In the genomic region with DNA sequence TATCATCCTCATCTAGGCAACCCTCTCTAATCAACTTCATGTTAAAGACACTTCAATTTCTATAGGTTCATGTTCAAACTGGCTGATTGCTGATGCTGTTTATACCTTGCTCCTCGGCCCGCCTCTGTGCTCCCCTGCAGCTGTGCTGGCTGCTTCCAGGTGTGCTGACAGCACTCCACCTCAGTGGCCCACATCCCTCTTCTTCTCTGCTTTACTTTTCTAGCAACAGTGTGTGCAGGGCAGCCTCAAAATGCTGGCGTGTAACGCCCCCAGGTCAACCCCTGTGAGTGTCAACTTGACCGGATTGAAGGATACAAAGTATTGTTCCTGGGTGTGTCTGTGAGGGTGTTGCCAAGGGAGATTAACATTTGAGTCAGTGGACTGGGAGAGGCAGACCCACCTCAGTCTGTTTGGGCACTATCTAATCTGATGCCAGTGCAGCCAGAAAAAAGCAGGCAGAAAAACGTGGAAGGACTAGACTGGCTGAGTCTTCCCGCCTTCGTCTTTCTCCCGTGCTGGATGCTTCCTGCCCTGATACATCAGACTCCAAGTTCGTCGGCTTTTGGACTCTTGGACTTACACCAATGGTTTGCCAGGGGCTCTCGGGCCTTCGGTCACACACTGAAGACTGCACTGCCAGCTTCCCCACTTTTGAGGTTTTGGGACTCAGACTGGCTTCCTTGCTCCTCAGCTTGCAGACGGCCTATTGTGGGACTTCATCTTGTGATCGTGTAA, we compare ENCODE assay signal across 16 cellular contexts.
A peak's percentile ranks its signal among the peaks of the same experiment; 100 is the strongest.
DNase-seq lines count a peak whose midpoint lies in the region; ATAC-seq and TF ChIP-seq lines count a peak whose summit lies in the region.
"Had no signal": no experiment of that assay in that cellular context is flagged by ENCODE, and none has a peak within 500 bp of the region (broad histone marks: within the 10 kb centered on the region; RNA-seq: fewer than 3 reads in every experiment).

No MANE protein-coding gene starts in this region.

- peaks cover 87% of the 10 kb centered on the region for H3K4me1 ChIP-seq in rectal smooth muscle tissue (ENCODE audit: control insufficient read depth, insufficient read depth, low read length)
- H3K4me1 ChIP-seq: BLaER1 had no signal

- no peaks in the 10 kb centered on the region for H3K9me3 ChIP-seq in MG63
- H3K9me3 ChIP-seq: BLaER1, SJSA1 had no signal

- H3K27me3 ChIP-seq in MG63 (no peaks in the 10 kb centered on the region), rectal smooth muscle tissue (ENCODE audit: control insufficient read depth, insufficient read depth, low read length) (no peaks in the 10 kb centered on the region)
- H3K27me3 ChIP-seq: BLaER1, SJSA1 had no signal

- H3K4me3 Mint-ChIP-seq in type B pancreatic cell = no peak overlapping the region

- H3K36me3 Mint-ChIP-seq in type B pancreatic cell = peaks cover 10% of the 10 kb centered on the region

- H3K27ac ChIP-seq in rectal smooth muscle tissue (ENCODE audit: low read depth, low read length) = peak overlapping the region; percentile 97
- H3K27ac ChIP-seq: BLaER1, RWPE1, SJSA1 had no signal

- H3K27ac Mint-ChIP-seq in type B pancreatic cell = peak overlapping the region; percentile 75

- H3K9ac ChIP-seq in rectal smooth muscle tissue (ENCODE audit: low read length) = no peak overlapping the region
- H3K9ac ChIP-seq: BLaER1 had no signal

- H3K36me3 ChIP-seq in MG63 = peaks cover 47% of the 10 kb centered on the region
- H3K36me3 ChIP-seq in rectal smooth muscle tissue (ENCODE audit: control insufficient read depth, insufficient read depth, low read length) = peaks cover 4% of the 10 kb centered on the region
- H3K36me3 ChIP-seq: BLaER1 had no signal

- TF ChIP-seq CTCF in fibroblast of mammary gland (conservative IDR thresholded peaks at IDR 0.05; ENCODE audit: control insufficient read depth, insufficient read depth, low read depth, low read length) (no peak), type B pancreatic cell (conservative IDR thresholded peaks at IDR 0.05) (no peak)

- peak; percentile 36 for DNase-seq in MG63
- DNase-seq in fibroblast of mammary gland (ENCODE audit: low read depth) = peak; percentile 74
- DNase-seq in type B pancreatic cell (ENCODE audit: extremely low spot score, unreplicated experiment) = no peak
- DNase-seq: DMS 273 treated with DMSO at 0.1 percent for 48 hours, HCEC 1CT, NCI-H1092, NCI-H2107, NCI-H446 had no signal

- peaks cover 8% of the 10 kb centered on the region for H3K9me3 Mint-ChIP-seq in type B pancreatic cell

- peaks cover 27% of the 10 kb centered on the region for H3K4me1 Mint-ChIP-seq in type B pancreatic cell (ENCODE audit: unreplicated experiment)

- H3K4me3 ChIP-seq in MG63 = no peak overlapping the region
- H3K4me3 ChIP-seq in fibroblast of mammary gland (ENCODE audit: control insufficient read depth, low read depth, low read length) = no peak overlapping the region
- no peak overlapping the region for H3K4me3 ChIP-seq in rectal smooth muscle tissue (ENCODE audit: low read length)
- H3K4me3 ChIP-seq: BLaER1, K562, SJSA1 had no signal

- ATAC-seq in SK-N-SH treated with all-trans-retinoic acid at 6 μM for 48 hours = no peak
- ATAC-seq in GM18867 (IDR thresholded peaks at IDR 0.05; ENCODE audit: unreplicated experiment) = no peak
- ATAC-seq in GM18858 (IDR thresholded peaks at IDR 0.05; ENCODE audit: unreplicated experiment) = no peak
- ATAC-seq: K562 had no signal

- peaks cover 9% of the 10 kb centered on the region for H3K27me3 Mint-ChIP-seq in type B pancreatic cell

TF ChIP-seq in SK-N-SH treated with all-trans-retinoic acid at 6 μM for 48 hours, 23 proteins besides CTCF, POLR2A, EP300 and RAD21:
- TF ChIP-seq ZFP3 (CRISPR knock-in tag; IDR thresholded peaks at IDR 0.05) (no peak), PPARA (CRISPR knock-in tag; IDR thresholded peaks at IDR 0.05; ENCODE audit: borderline replicate concordance) (no peak), ISL1 (CRISPR knock-in tag; IDR thresholded peaks at IDR 0.05) (no peak), OSR1 (CRISPR knock-in tag; IDR thresholded peaks at IDR 0.05) (no peak), RARB (CRISPR knock-in tag; IDR thresholded peaks at IDR 0.05) (no peak), ARNTL (CRISPR knock-in tag; IDR thresholded peaks at IDR 0.05; ENCODE audit: borderline replicate concordance, low read depth) (no peak), ZNF70 (CRISPR knock-in tag; IDR thresholded peaks at IDR 0.05) (no peak), ESRRG (CRISPR knock-in tag; IDR thresholded peaks at IDR 0.05) (no peak), TCF4 (CRISPR knock-in tag; IDR thresholded peaks at IDR 0.05; ENCODE audit: borderline replicate concordance) (no peak), TOX (CRISPR knock-in tag; IDR thresholded peaks at IDR 0.05; ENCODE audit: borderline replicate concordance) (no peak), CSDC2 (CRISPR knock-in tag; IDR thresholded peaks at IDR 0.05) (no peak), GLIS3 (CRISPR knock-in tag; IDR thresholded peaks at IDR 0.05) (no peak)
- TF ChIP-seq, protein P1, sequence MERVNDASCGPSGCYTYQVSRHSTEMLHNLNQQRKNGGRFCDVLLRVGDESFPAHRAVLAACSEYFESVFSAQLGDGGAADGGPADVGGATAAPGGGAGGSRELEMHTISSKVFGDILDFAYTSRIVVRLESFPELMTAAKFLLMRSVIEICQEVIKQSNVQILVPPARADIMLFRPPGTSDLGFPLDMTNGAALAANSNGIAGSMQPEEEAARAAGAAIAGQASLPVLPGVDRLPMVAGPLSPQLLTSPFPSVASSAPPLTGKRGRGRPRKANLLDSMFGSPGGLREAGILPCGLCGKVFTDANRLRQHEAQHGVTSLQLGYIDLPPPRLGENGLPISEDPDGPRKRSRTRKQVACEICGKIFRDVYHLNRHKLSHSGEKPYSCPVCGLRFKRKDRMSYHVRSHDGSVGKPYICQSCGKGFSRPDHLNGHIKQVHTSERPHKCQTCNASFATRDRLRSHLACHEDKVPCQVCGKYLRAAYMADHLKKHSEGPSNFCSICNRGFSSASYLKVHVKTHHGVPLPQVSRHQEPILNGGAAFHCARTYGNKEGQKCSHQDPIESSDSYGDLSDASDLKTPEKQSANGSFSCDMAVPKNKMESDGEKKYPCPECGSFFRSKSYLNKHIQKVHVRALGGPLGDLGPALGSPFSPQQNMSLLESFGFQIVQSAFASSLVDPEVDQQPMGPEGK (CRISPR knock-in tag; IDR thresholded peaks at IDR 0.05; ENCODE audit: borderline replicate concordance) = no peak
- TF ChIP-seq, protein P2, sequence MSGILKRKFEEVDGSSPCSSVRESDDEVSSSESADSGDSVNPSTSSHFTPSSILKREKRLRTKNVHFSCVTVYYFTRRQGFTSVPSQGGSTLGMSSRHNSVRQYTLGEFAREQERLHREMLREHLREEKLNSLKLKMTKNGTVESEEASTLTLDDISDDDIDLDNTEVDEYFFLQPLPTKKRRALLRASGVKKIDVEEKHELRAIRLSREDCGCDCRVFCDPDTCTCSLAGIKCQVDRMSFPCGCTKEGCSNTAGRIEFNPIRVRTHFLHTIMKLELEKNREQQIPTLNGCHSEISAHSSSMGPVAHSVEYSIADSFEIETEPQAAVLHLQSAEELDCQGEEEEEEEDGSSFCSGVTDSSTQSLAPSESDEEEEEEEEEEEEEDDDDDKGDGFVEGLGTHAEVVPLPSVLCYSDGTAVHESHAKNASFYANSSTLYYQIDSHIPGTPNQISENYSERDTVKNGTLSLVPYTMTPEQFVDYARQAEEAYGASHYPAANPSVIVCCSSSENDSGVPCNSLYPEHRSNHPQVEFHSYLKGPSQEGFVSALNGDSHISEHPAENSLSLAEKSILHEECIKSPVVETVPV (CRISPR knock-in tag; IDR thresholded peaks at IDR 0.05) = no peak
- TF ChIP-seq, protein P3, sequence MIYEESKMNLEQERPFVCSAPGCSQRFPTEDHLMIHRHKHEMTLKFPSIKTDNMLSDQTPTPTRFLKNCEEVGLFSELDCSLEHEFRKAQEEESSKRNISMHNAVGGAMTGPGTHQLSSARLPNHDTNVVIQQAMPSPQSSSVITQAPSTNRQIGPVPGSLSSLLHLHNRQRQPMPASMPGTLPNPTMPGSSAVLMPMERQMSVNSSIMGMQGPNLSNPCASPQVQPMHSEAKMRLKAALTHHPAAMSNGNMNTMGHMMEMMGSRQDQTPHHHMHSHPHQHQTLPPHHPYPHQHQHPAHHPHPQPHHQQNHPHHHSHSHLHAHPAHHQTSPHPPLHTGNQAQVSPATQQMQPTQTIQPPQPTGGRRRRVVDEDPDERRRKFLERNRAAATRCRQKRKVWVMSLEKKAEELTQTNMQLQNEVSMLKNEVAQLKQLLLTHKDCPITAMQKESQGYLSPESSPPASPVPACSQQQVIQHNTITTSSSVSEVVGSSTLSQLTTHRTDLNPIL (CRISPR knock-in tag; IDR thresholded peaks at IDR 0.05; ENCODE audit: low read depth) = no peak
- TF ChIP-seq, protein P4, sequence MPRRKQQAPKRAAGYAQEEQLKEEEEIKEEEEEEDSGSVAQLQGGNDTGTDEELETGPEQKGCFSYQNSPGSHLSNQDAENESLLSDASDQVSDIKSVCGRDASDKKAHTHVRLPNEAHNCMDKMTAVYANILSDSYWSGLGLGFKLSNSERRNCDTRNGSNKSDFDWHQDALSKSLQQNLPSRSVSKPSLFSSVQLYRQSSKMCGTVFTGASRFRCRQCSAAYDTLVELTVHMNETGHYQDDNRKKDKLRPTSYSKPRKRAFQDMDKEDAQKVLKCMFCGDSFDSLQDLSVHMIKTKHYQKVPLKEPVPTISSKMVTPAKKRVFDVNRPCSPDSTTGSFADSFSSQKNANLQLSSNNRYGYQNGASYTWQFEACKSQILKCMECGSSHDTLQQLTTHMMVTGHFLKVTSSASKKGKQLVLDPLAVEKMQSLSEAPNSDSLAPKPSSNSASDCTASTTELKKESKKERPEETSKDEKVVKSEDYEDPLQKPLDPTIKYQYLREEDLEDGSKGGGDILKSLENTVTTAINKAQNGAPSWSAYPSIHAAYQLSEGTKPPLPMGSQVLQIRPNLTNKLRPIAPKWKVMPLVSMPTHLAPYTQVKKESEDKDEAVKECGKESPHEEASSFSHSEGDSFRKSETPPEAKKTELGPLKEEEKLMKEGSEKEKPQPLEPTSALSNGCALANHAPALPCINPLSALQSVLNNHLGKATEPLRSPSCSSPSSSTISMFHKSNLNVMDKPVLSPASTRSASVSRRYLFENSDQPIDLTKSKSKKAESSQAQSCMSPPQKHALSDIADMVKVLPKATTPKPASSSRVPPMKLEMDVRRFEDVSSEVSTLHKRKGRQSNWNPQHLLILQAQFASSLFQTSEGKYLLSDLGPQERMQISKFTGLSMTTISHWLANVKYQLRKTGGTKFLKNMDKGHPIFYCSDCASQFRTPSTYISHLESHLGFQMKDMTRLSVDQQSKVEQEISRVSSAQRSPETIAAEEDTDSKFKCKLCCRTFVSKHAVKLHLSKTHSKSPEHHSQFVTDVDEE (CRISPR knock-in tag; IDR thresholded peaks at IDR 0.05) = no peak
